8 cellular contexts compared by ENCODE assay signal in genomic region chrX:79366556-79366887, GRCh38. TPM values are rescaled to one million over a fixed set of nuclear protein-coding genes. Genes with fewer than 3 reads are reported as not detected.
DNase-seq lines count a peak whose midpoint lies in the region; ATAC-seq and TF ChIP-seq lines count a peak whose summit lies in the region.

No MANE protein-coding gene starts in this region.

- POLR2A ChIA-PET in naive thymus-derived CD4-positive, alpha-beta T cell (lab: Charles Lee): interaction anchor here (0.7 to 2.5 kb wide), 17 partner anchors 11 to 1263 kb away, joined by 3 to 15 read pairs (median 4); partner anchors contain the start of genes P2RY10 and PGK1

- H3K27me3 Mint-ChIP-seq in Calu3 (ENCODE audit: unreplicated experiment) (no peaks in the 10 kb centered on the region), osteocyte (ENCODE audit: unreplicated experiment) (no peaks in the 10 kb centered on the region)
- H3K27me3 Mint-ChIP-seq in naive thymus-derived CD4-positive, alpha-beta T cell: no peaks in the 10 kb centered on the region

- TF ChIP-seq CTCF in Calu3 (IDR thresholded peaks at IDR 0.05; ENCODE audit: unreplicated experiment): no peak
- TF ChIP-seq CTCF in astrocyte of the spinal cord (IDR thresholded peaks at IDR 0.05; ENCODE audit: low read depth, low read length): no peak
- TF ChIP-seq CTCF in osteocyte (IDR thresholded peaks at IDR 0.05): no peak

- H3K9me3 Mint-ChIP-seq in Calu3 (ENCODE audit: low read depth, unreplicated experiment): no peaks in the 10 kb centered on the region
- H3K9me3 Mint-ChIP-seq in naive thymus-derived CD4-positive, alpha-beta T cell: no peaks in the 10 kb centered on the region
- no peaks in the 10 kb centered on the region for H3K9me3 Mint-ChIP-seq in osteocyte (ENCODE audit: unreplicated experiment)

- peaks cover 10 to 13% of the 10 kb centered on the region in 2 donors for H3K4me1 ChIP-seq in naive thymus-derived CD4-positive, alpha-beta T cell (ENCODE audit: control insufficient read depth in 2 of 2, insufficient read depth in 2 of 2, low read length in 2 of 2)

- no peak for DNase-seq in Calu3
- no peak for DNase-seq in astrocyte of the spinal cord (ENCODE audit: low read depth, low spot score)
- DNase-seq in naive thymus-derived CD4-positive, alpha-beta T cell: peak in 2 of 9 donors; percentile 4 to 8
- DNase-seq in osteocyte (ENCODE audit: extremely low spot score, unreplicated experiment): no peak
- no peak for DNase-seq in cerebellum (ENCODE audit: low spot score)
- no peak for DNase-seq in DMS53 treated with DMSO at 0.1 percent for 48 hours (lab: John Stamatoyannopoulos, UW; ENCODE audit: unreplicated experiment)

- no TSS peak for BruUV-seq in Calu3 (replicated peaks; lab: Mats Ljungman, UMichigan)

- ATAC-seq in HG02870 (IDR thresholded peaks at IDR 0.05; ENCODE audit: unreplicated experiment) (peak; percentile 29), HG02970 (IDR thresholded peaks at IDR 0.05; ENCODE audit: low FRiP score, unreplicated experiment) (no peak)
- no peak for ATAC-seq in naive thymus-derived CD4-positive, alpha-beta T cell

- H3K4me3 ChIP-seq in astrocyte of the spinal cord (ENCODE audit: low read depth, low read length): peak overlapping the region; percentile 20
- peak overlapping the region; percentile 93 for H3K4me3 ChIP-seq in naive thymus-derived CD4-positive, alpha-beta T cell (ENCODE audit: low read length)

- H3K4me3 Mint-ChIP-seq in Calu3 (ENCODE audit: low read depth, unreplicated experiment) (peak overlapping the region; percentile 84), osteocyte (ENCODE audit: unreplicated experiment) (no peak overlapping the region)
- peak overlapping the region; percentile 89 to 99 (median 95) for H3K4me3 Mint-ChIP-seq in naive thymus-derived CD4-positive, alpha-beta T cell

- H3K27ac Mint-ChIP-seq in Calu3 (ENCODE audit: unreplicated experiment): peak overlapping the region; percentile 14
- H3K27ac Mint-ChIP-seq in naive thymus-derived CD4-positive, alpha-beta T cell: peak overlapping the region; percentile 92 to 99 (median 98)
- no peak overlapping the region for H3K27ac Mint-ChIP-seq in osteocyte (ENCODE audit: unreplicated experiment)

- H3K4me1 Mint-ChIP-seq in Calu3 (ENCODE audit: low read depth, unreplicated experiment) (peaks cover 36% of the 10 kb centered on the region), osteocyte (ENCODE audit: unreplicated experiment) (peaks cover 3% of the 10 kb centered on the region)
- peaks cover 8 to 41% (median 31%) of the 10 kb centered on the region in 7 donors for H3K4me1 Mint-ChIP-seq in naive thymus-derived CD4-positive, alpha-beta T cell

- H3K9me3 ChIP-seq in naive thymus-derived CD4-positive, alpha-beta T cell (ENCODE audit: control insufficient read depth in 2 of 3, low read length in 3 of 3): no peaks in the 10 kb centered on the region

- H3K36me3 Mint-ChIP-seq in Calu3 (ENCODE audit: insufficient read depth, unreplicated experiment) (peaks cover 12% of the 10 kb centered on the region), osteocyte (ENCODE audit: unreplicated experiment) (no peaks in the 10 kb centered on the region)
- H3K36me3 Mint-ChIP-seq in naive thymus-derived CD4-positive, alpha-beta T cell: peaks cover 0 to 21% (median 5%) of the 10 kb centered on the region in 5 donors

- CTCF ChIA-PET in Calu3 (lab: Charles Lee): no interaction called here
- CTCF ChIA-PET in naive thymus-derived CD4-positive, alpha-beta T cell (lab: Charles Lee): interaction anchor here (0.6 to 1.4 kb wide), 3 partner anchors 31 to 79 kb away, joined by 3 to 8 read pairs (median 3); no protein-coding TSS in a partner anchor

- in situ Hi-C loops in astrocyte of the spinal cord (cut with HindIII; ENCODE audit: low sequenced_read_pairs): no loop called here

- intact Hi-C loops in Calu3 (cut with micrococcal nuclease; ENCODE audit: unreplicated experiment): loop anchor here (5.0 kb wide), 1 partner anchor 46 kb away; no protein-coding TSS in a partner anchor
- intact Hi-C loops in naive thymus-derived CD4-positive, alpha-beta T cell (cut with micrococcal nuclease): loop anchor here (1.0 to 10.0 kb wide), 16 partner anchors 30 to 1472 kb away; partner anchors contain the start of genes COX7B (in 2 of the 2), MAGT1 (in 2 of the 2), P2RY10 (in 2 of the 2) and PGK1 (in 1 of the 2)

- no peaks in the 10 kb centered on the region for H3K36me3 ChIP-seq in naive thymus-derived CD4-positive, alpha-beta T cell (ENCODE audit: control insufficient read depth in 2 of 3, insufficient read depth in 3 of 3, low read length in 3 of 3)

- no peaks in the 10 kb centered on the region for H3K27me3 ChIP-seq in naive thymus-derived CD4-positive, alpha-beta T cell (ENCODE audit: control insufficient read depth in 2 of 2, insufficient read depth in 2 of 2, low read length in 2 of 2)

- peak overlapping the region; percentile 89 for H3K27ac ChIP-seq in naive thymus-derived CD4-positive, alpha-beta T cell (ENCODE audit: low read depth, low read length)

RNA-seq across cellular contexts. Expression of gene ITM2A, which starts 0.6 kb away (rescaled TPM):
- total RNA-seq in Calu3 (2022) (17.7 and 25.7 TPM in 2 replicates), osteocyte (not detected in 2 replicates), cerebellum (55.5 TPM)
- total RNA-seq in naive thymus-derived CD4-positive, alpha-beta T cell: 100 to 1,000 TPM; 109 to 170 (median 154) TPM
- 100 to 1,000 TPM; 639 to 837 TPM for polyA plus RNA-seq in naive thymus-derived CD4-positive, alpha-beta T cell

Comparison
In these comparisons a context has a peak if more than half of its experiments do, and no peak if none do; other contexts are left out.
1. RNA of gene ITM2A, which starts 0.6 kb away (total RNA-seq): 109 to 170 TPM in naive thymus-derived CD4-positive, alpha-beta T cell, 55.5 TPM in cerebellum (single experiment) and 17.7 to 25.7 TPM in Calu3; not detected in osteocyte; every median in the first group is over 10 times any median in the second.